Comparison of ENCODE assay signal across 29 cellular contexts in genomic region chr21:24716306-24716918, GRCh38.
A peak's percentile ranks its signal among the peaks of the same experiment; 100 is the strongest.
DNase-seq lines count a peak whose midpoint lies in the region; ATAC-seq and TF ChIP-seq lines count a peak whose summit lies in the region.
"Had no signal": no experiment of that assay in that cellular context is flagged by ENCODE, and none has a peak within 500 bp of the region (broad histone marks: within the 10 kb centered on the region; RNA-seq: fewer than 3 reads in every experiment).

No MANE protein-coding gene starts in this region.

- no peak overlapping the region for H3K4me3 ChIP-seq in BLaER1 treated with 17β-estradiol and CSF1 and Interleukin-3, amounts not matched to agents 10 nM and 100 nM
- no peak overlapping the region for H3K4me3 ChIP-seq in epithelial cell of proximal tubule (ENCODE audit: low read depth, low read length)
- H3K4me3 ChIP-seq: Peyer's patch, sigmoid colon, tibial artery, vagina had no signal

- no peaks in the 10 kb centered on the region for H3K9me3 ChIP-seq in BLaER1 treated with 17β-estradiol and CSF1 and Interleukin-3, amounts not matched to agents 10 nM and 100 nM (replicated peaks in 1 of 11)
- H3K9me3 ChIP-seq: neutrophil, sigmoid colon, tibial artery, vagina had no signal

- no peaks in the 10 kb centered on the region for H3K36me3 ChIP-seq in BLaER1 treated with 17β-estradiol and CSF1 and Interleukin-3, amounts not matched to agents 10 nM and 100 nM
- H3K36me3 ChIP-seq: neutrophil, Peyer's patch, sigmoid colon, tibial artery, vagina had no signal

- H3K27me3 ChIP-seq in BLaER1 treated with 17β-estradiol and CSF1 and Interleukin-3, amounts not matched to agents 10 nM and 100 nM: no peaks in the 10 kb centered on the region
- H3K27me3 ChIP-seq: neutrophil, Peyer's patch, sigmoid colon, tibial artery, vagina had no signal

- H3K4me1 ChIP-seq in BLaER1 treated with 17β-estradiol and CSF1 and Interleukin-3, amounts not matched to agents 10 nM and 100 nM: peaks cover 16 to 37% (median 31%) of the 10 kb centered on the region in 10 experiments
- H3K4me1 ChIP-seq: Peyer's patch, sigmoid colon, tibial artery, vagina had no signal

- peak overlapping the region in 8 of 11 experiments; percentile 16 to 85 (median 62); a peak in 12 of 22 replicates for H3K4me2 ChIP-seq in BLaER1 treated with 17β-estradiol and CSF1 and Interleukin-3, amounts not matched to agents 10 nM and 100 nM

- peak; percentile 72 for DNase-seq in NCI-H69 (lab: John Stamatoyannopoulos, UW)
- peak; percentile 41 for DNase-seq in epithelial cell of proximal tubule (ENCODE audit: low read depth)
- peak; percentile 28 for DNase-seq in non-pigmented ciliary epithelial cell (ENCODE audit: low read depth)
- DNase-seq in NCI-H748 (lab: John Stamatoyannopoulos, UW; ENCODE audit: unreplicated experiment): no peak
- no peak for DNase-seq in SKM-1 (lab: John Stamatoyannopoulos, UW; ENCODE audit: unreplicated experiment)
- DNase-seq in GM13976 (ENCODE audit: low spot score): no peak
- DNase-seq: activated CD4-positive, alpha-beta T cell treated with anti-CD3 and anti-CD28 coated beads for 36 hours; activated CD8-positive, alpha-beta T cell treated with anti-CD3 and anti-CD28 coated beads for 36 hours; activated naive CD4-positive, alpha-beta T cell treated with anti-CD3 and anti-CD28 coated beads, Interleukin-2, amount 50 U/mL, for 16 hours; C1 segment of cervical spinal cord; COR-L47; HCEC 1CT; hypothalamus; left ventricle myocardium superior; NCI-H1092; NCI-H187 treated with DMSO at 0.1 percent for 48 hours; NCI-H2171 treated with DMSO at 0.1 percent for 48 hours; Peyer's patch; SHP77 treated with DMSO at 0.1 percent for 48 hours; sigmoid colon; stimulated activated CD4-positive, alpha-beta T cell treated with anti-CD3 and anti-CD28 coated beads, Interleukin-4, amount 100 ng/mL, for 24 hours; SW 1271; T-helper 9 cell; tibial artery had no signal

- H4K20me1 ChIP-seq in BLaER1 treated with 17β-estradiol and CSF1 and Interleukin-3, amounts not matched to agents 10 nM and 100 nM: no peaks in the 10 kb centered on the region

- in situ Hi-C loops in GM13976 (cut with MboI; ENCODE audit: low sequenced_read_pairs, unreplicated experiment): no loop called here

- no peak overlapping the region for H3K27ac ChIP-seq in BLaER1 treated with 17β-estradiol and CSF1 and Interleukin-3, amounts not matched to agents 10 nM and 100 nM
- H3K27ac ChIP-seq: neutrophil, Peyer's patch, sigmoid colon, tibial artery, vagina had no signal

- H3K9ac ChIP-seq in BLaER1 treated with 17β-estradiol and CSF1 and Interleukin-3, amounts not matched to agents 10 nM and 100 nM: no peak overlapping the region

- ATAC-seq in GM18868 (IDR thresholded peaks at IDR 0.05; ENCODE audit: unreplicated experiment): no peak
- ATAC-seq: activated CD4-positive, alpha-beta T cell treated with anti-CD3 and anti-CD28 coated beads for 36 hours; activated CD8-positive, alpha-beta T cell treated with anti-CD3 and anti-CD28 coated beads for 36 hours; activated T-helper 17 cell treated with anti-CD3 and anti-CD28 coated beads, Interleukin-2, amount 50 U/mL, for 72 hours; left ventricle myocardium superior had no signal

- no peak for TF ChIP-seq CTCF in epithelial cell of proximal tubule (conservative IDR thresholded peaks at IDR 0.05; ENCODE audit: low read depth, low read length)
- TF ChIP-seq CTCF in GM13976 (IDR thresholded peaks at IDR 0.05; ENCODE audit: borderline replicate concordance, control extremely low read depth, extremely low read depth, insufficient read depth, missing control alignments): no peak

Comparison
In these comparisons a context has a peak if more than half of its experiments do, and no peak if none do; other contexts are left out.
1. DNase-seq: peak in NCI-H69 (single experiment), epithelial cell of proximal tubule (single experiment) and non-pigmented ciliary epithelial cell (single experiment); none in NCI-H748 (single experiment), SKM-1 (single experiment) and GM13976 (single experiment).